Comparison of ENCODE assay signal across 9 cellular contexts in genomic region chr6:193773-194310, GRCh38.
DNase-seq lines count a peak whose midpoint lies in the region; ATAC-seq and TF ChIP-seq lines count a peak whose summit lies in the region.
"Had no signal": no experiment of that assay in that cellular context is flagged by ENCODE, and none has a peak within 500 bp of the region (broad histone marks: within the 10 kb centered on the region; RNA-seq: fewer than 3 reads in every experiment).

No MANE protein-coding gene starts in this region.

- H3K36me3 Mint-ChIP-seq in T-helper 17 cell (ENCODE audit: low read depth) (peaks cover 4% of the 10 kb centered on the region), immature natural killer cell (peaks cover 0 to 4% (median 0%) of the 10 kb centered on the region in 3 donors)

- no peaks in the 10 kb centered on the region for H4K20me1 ChIP-seq in DND-41 (ENCODE audit: insufficient read depth, low read length)

- peaks cover 10% of the 10 kb centered on the region for H3K4me1 ChIP-seq in DND-41 (ENCODE audit: insufficient read depth, low read length)

- H3K4me2 ChIP-seq in DND-41 (ENCODE audit: insufficient read depth, low read length) = 0 out of 2 replicates have a peak overlapping the region, but pooled peaks have one; percentile 35

- no peak overlapping the region for H3K9ac ChIP-seq in DND-41 (ENCODE audit: low read depth, low read length)

- ATAC-seq in DND-41 (ENCODE audit: insufficient read depth, low read depth) (peak; percentile 42; the same call in 1 of the 3 replicates), GM21528 (IDR thresholded peaks at IDR 0.05; ENCODE audit: low FRiP score, unreplicated experiment) (peak; percentile 39), T-helper 17 cell (peak; percentile 62), GM21515 (IDR thresholded peaks at IDR 0.05; ENCODE audit: unreplicated experiment) (no peak), HG03520 (IDR thresholded peaks at IDR 0.05; ENCODE audit: unreplicated experiment) (no peak), GM19035 (IDR thresholded peaks at IDR 0.05; ENCODE audit: unreplicated experiment) (no peak), HG03045 (IDR thresholded peaks at IDR 0.05; ENCODE audit: unreplicated experiment) (no peak)

- H3K9me3 ChIP-seq in DND-41 (ENCODE audit: insufficient read depth, low read length, severe bottlenecking) (no peaks in the 10 kb centered on the region), T-helper 17 cell (ENCODE audit: control insufficient read depth, low read length, poor library complexity, severe bottlenecking) (no peaks in the 10 kb centered on the region)

- H3K4me1 Mint-ChIP-seq in T-helper 17 cell (peaks cover 48% of the 10 kb centered on the region), immature natural killer cell (peaks cover 25 to 44% of the 10 kb centered on the region in 2 donors)

- H3K4me3 ChIP-seq in DND-41 (ENCODE audit: low read depth in 1 of 2, low read length in 2 of 2) = no peak overlapping the region
- H3K4me3 ChIP-seq: lung had no signal

- H3K27me3 Mint-ChIP-seq in T-helper 17 cell = no peaks in the 10 kb centered on the region
- peaks cover 2 to 4% (median 3%) of the 10 kb centered on the region in 3 donors for H3K27me3 Mint-ChIP-seq in immature natural killer cell (ENCODE audit: low read depth in 3 of 3)

- peak overlapping the region; percentile 22; the same call in 1 of the 2 replicates for H2AFZ ChIP-seq in DND-41 (ENCODE audit: low read depth, low read length)

- H3K27ac Mint-ChIP-seq in T-helper 17 cell = peak overlapping the region; percentile 95
- H3K27ac Mint-ChIP-seq in immature natural killer cell = peak overlapping the region; percentile 48 to 85 (median 80)

- no peak for TF ChIP-seq CTCF in DND-41 (IDR thresholded peaks at IDR 0.05; ENCODE audit: borderline replicate concordance, extremely low read depth, low read length, poor library complexity, severe bottlenecking)

- no peaks in the 10 kb centered on the region for H3K27me3 ChIP-seq in DND-41 (ENCODE audit: insufficient read depth, low read length, poor library complexity)

- no peaks in the 10 kb centered on the region for H3K79me2 ChIP-seq in DND-41 (ENCODE audit: insufficient read depth, low read length)

- peaks cover 0 to 1% (median 0%) of the 10 kb centered on the region in 6 donors for H3K9me3 Mint-ChIP-seq in immature natural killer cell

- H3K4me3 Mint-ChIP-seq in T-helper 17 cell = peak overlapping the region; percentile 47
- H3K4me3 Mint-ChIP-seq in immature natural killer cell = peak overlapping the region; percentile 10 to 70 (median 12)

- DNase-seq in DND-41 = no peak
- no peak for DNase-seq in T-helper 17 cell
- DNase-seq in immature natural killer cell = peak; percentile 27 to 63 (median 38)

- no peak overlapping the region for H3K27ac ChIP-seq in DND-41 (ENCODE audit: low read length)

- no peaks in the 10 kb centered on the region for H3K36me3 ChIP-seq in DND-41 (ENCODE audit: insufficient read depth, low read length)

Comparison
In these comparisons a context has a peak if more than half of its experiments do, and no peak if none do; other contexts are left out.
1. ATAC-seq: peak in DND-41 (single experiment), GM21528 (single experiment) and T-helper 17 cell (single experiment); none in GM21515 (single experiment), HG03520 (single experiment), GM19035 (single experiment) and HG03045 (single experiment).
2. DNase-seq: peak in immature natural killer cell (3 of 3); none in DND-41 (single experiment) and T-helper 17 cell (0 of 3).